ENCODE assay signal across 11 cellular contexts in genomic region chr2:241111443-241111810, GRCh38. TPM values are rescaled to one million over a fixed set of nuclear protein-coding genes. Genes with fewer than 3 reads are reported as not detected.
DNase-seq lines count a peak whose midpoint lies in the region; ATAC-seq, FAIRE-seq and TF ChIP-seq lines count a peak whose summit lies in the region.
"Had no signal": no experiment of that assay in that cellular context is flagged by ENCODE, and none has a peak within 500 bp of the region (broad histone marks: within the 10 kb centered on the region; RNA-seq: fewer than 3 reads in every experiment).

No MANE protein-coding gene starts in this region.

- no peak overlapping the region for H3K4me2 ChIP-seq in smooth muscle cell

- H3K79me2 ChIP-seq in smooth muscle cell (ENCODE audit: low read depth) = no peaks in the 10 kb centered on the region

- peak; percentile 68; the same call in 1 of the 2 replicates for TF ChIP-seq POLR2A in GM12892 (IDR thresholded peaks at IDR 0.05; ENCODE audit: low read depth, low read length)

- H3K27me3 ChIP-seq in smooth muscle cell (ENCODE audit: low read depth) = no peaks in the 10 kb centered on the region

- WGBS in smooth muscle cell (ENCODE audit: low lambda C conversion rate) = 96% methylated on average over 10 of the region's 10 CpGs

- no peaks in the 10 kb centered on the region for H4K20me1 ChIP-seq in smooth muscle cell (ENCODE audit: low read depth)

- no peak overlapping the region for H2AFZ ChIP-seq in smooth muscle cell (ENCODE audit: low read depth)

- DNase-seq in GM12892 (ENCODE audit: insufficient read length) = peak; percentile 58
- peak; percentile 65 for DNase-seq in mesenteric fat pad (ENCODE audit: low spot score)
- DNase-seq in smooth muscle cell (lab: John Stamatoyannopoulos, UW; ENCODE audit: unreplicated experiment) = no peak
- DNase-seq in LoVo (ENCODE audit: low spot score) = no peak
- DNase-seq in Right ventricle myocardium inferior (ENCODE audit: missing footprints) = no peak
- DNase-seq: DMS153 had no signal

- TF ChIP-seq CTCF in smooth muscle cell (IDR thresholded peaks at IDR 0.05; ENCODE audit: borderline replicate concordance, insufficient read depth, poor library complexity, severe bottlenecking) = no peak

- H3K4me3 ChIP-seq in smooth muscle cell = no peak overlapping the region

- no peak overlapping the region for H3K9ac ChIP-seq in smooth muscle cell (ENCODE audit: low read depth)

- H3K9me3 ChIP-seq in smooth muscle cell (replicated peaks; ENCODE audit: low read depth) = no peaks in the 10 kb centered on the region

- H3K4me1 ChIP-seq in smooth muscle cell (ENCODE audit: low read depth) = no peaks in the 10 kb centered on the region

- no peaks in the 10 kb centered on the region for H3F3A ChIP-seq in smooth muscle cell (ENCODE audit: low read depth)

- no peaks in the 10 kb centered on the region for H3K36me3 ChIP-seq in smooth muscle cell (ENCODE audit: low read depth)

- ATAC-seq in GM21515 (IDR thresholded peaks at IDR 0.05; ENCODE audit: unreplicated experiment) (peak; percentile 49), HG02571 (IDR thresholded peaks at IDR 0.05; ENCODE audit: unreplicated experiment) (no peak), Right ventricle myocardium inferior (no peak)

- peaks cover 36% of the 10 kb centered on the region for H3K4me1 Mint-ChIP-seq in T-helper 1 cell treated with Interleukin-12 subunit alpha and Interleukin-12 subunit beta and Interleukin-4 antibody, amounts not matched to agents 30 μg/mL and 1 μg/mL, for 36 hours (ENCODE audit: low read depth)
- H3K4me1 Mint-ChIP-seq: brain had no signal

- peak overlapping the region; percentile 73 for H3K4me3 Mint-ChIP-seq in T-helper 1 cell treated with Interleukin-12 subunit alpha and Interleukin-12 subunit beta and Interleukin-4 antibody, amounts not matched to agents 30 μg/mL and 1 μg/mL, for 36 hours
- H3K4me3 Mint-ChIP-seq: brain had no signal

- intact Hi-C loops in Right ventricle myocardium inferior (cut with DNase I) = no loop called here

- no peak overlapping the region for H3K27ac ChIP-seq in smooth muscle cell (ENCODE audit: low read depth)

- no peak for FAIRE-seq in GM12892 (lab: Jason Lieb, UNC)
- FAIRE-seq: islet of Langerhans had no signal

- peak overlapping the region; percentile 65 for H3K27ac Mint-ChIP-seq in T-helper 1 cell treated with Interleukin-12 subunit alpha and Interleukin-12 subunit beta and Interleukin-4 antibody, amounts not matched to agents 30 μg/mL and 1 μg/mL, for 36 hours
- H3K27ac Mint-ChIP-seq: brain had no signal

- no peaks in the 10 kb centered on the region for H3K27me3 Mint-ChIP-seq in T-helper 1 cell treated with Interleukin-12 subunit alpha and Interleukin-12 subunit beta and Interleukin-4 antibody, amounts not matched to agents 30 μg/mL and 1 μg/mL, for 36 hours (ENCODE audit: low read depth)
- H3K27me3 Mint-ChIP-seq: brain had no signal

- H3K9me3 Mint-ChIP-seq in T-helper 1 cell treated with Interleukin-12 subunit alpha and Interleukin-12 subunit beta and Interleukin-4 antibody, amounts not matched to agents 30 μg/mL and 1 μg/mL, for 36 hours = no peaks in the 10 kb centered on the region
- H3K9me3 Mint-ChIP-seq: brain had no signal

- H3K36me3 Mint-ChIP-seq in T-helper 1 cell treated with Interleukin-12 subunit alpha and Interleukin-12 subunit beta and Interleukin-4 antibody, amounts not matched to agents 30 μg/mL and 1 μg/mL, for 36 hours (ENCODE audit: low read depth) = peaks cover 61% of the 10 kb centered on the region
- H3K36me3 Mint-ChIP-seq: brain had no signal

RNA-seq across cellular contexts. Expression of gene MTERF4, which starts 9.3 kb away (rescaled TPM):
- 60.9 TPM for polyA plus RNA-seq in GM12892 (2012; ENCODE audit: missing spikeins)
- total RNA-seq in mesenteric fat pad (23.6 TPM), smooth muscle cell (27.3 and 38.6 TPM in 2 replicates), Right ventricle myocardium inferior (23.0 TPM)
- 13.7 and 18.6 TPM in 2 replicates for polyA plus RNA-seq in smooth muscle cell

RNA-seq across cellular contexts. Expression of gene PASK, which starts 37.8 kb away (rescaled TPM):
- polyA plus RNA-seq in GM12892 (2012; ENCODE audit: missing spikeins) = 91.5 TPM
- total RNA-seq in mesenteric fat pad (6.4 TPM), smooth muscle cell (2.6 and 8.9 TPM in 2 replicates), Right ventricle myocardium inferior (1.4 TPM)
- 2.6 and 3.9 TPM in 2 replicates for polyA plus RNA-seq in smooth muscle cell

RNA-seq across cellular contexts. Expression of gene PPP1R7, which starts 38.8 kb away (rescaled TPM):
- polyA plus RNA-seq in GM12892 (2012; ENCODE audit: missing spikeins) = 118 TPM
- total RNA-seq in mesenteric fat pad = 48.9 TPM
- total RNA-seq in smooth muscle cell = 44.3 and 54.3 TPM in 2 replicates
- polyA plus RNA-seq in smooth muscle cell = 74.9 and 86.8 TPM in 2 replicates
- total RNA-seq in Right ventricle myocardium inferior = 66.6 TPM

Comparison
In these comparisons a context has a peak if more than half of its experiments do, and no peak if none do; other contexts are left out.
1. DNase-seq: peak in GM12892 (single experiment) and mesenteric fat pad (single experiment); none in smooth muscle cell (single experiment), LoVo (single experiment) and Right ventricle myocardium inferior (single experiment).